Comparison of ENCODE assay signal across 8 cellular contexts in genomic region chr11:74611369-74611861, GRCh38. TPM values are rescaled to one million over a fixed set of nuclear protein-coding genes. Genes with fewer than 3 reads are reported as not detected.
DNase-seq lines count a peak whose midpoint lies in the region; ATAC-seq and TF ChIP-seq lines count a peak whose summit lies in the region.

No MANE protein-coding gene starts in this region.

- no peaks in the 10 kb centered on the region for H3K9me3 ChIP-seq in breast epithelium
- H3K9me3 ChIP-seq in right lobe of liver = no peaks in the 10 kb centered on the region
- no peaks in the 10 kb centered on the region for H3K9me3 ChIP-seq in MG63

- no peak overlapping the region for H3K27ac ChIP-seq in breast epithelium
- H3K27ac ChIP-seq in right lobe of liver = no peak overlapping the region
- no peak overlapping the region for H3K27ac ChIP-seq in caudate nucleus (ENCODE audit: low read depth, low read length)

- DNase-seq in Caki2 (ENCODE audit: low read depth) (peak; percentile 31), LoVo (ENCODE audit: low spot score) (peak; percentile 41), breast epithelium (ENCODE audit: low spot score in 2 of 2) (no peak), right lobe of liver (no peak), MG63 (no peak), caudate nucleus (lab: John Stamatoyannopoulos, UW) (no peak), anterior cingulate cortex (lab: John Stamatoyannopoulos, UW) (no peak)

- TF ChIP-seq POLR2A in breast epithelium (IDR thresholded peaks at IDR 0.05) (no peak), right lobe of liver (IDR thresholded peaks at IDR 0.05) (no peak)

- H3K4me3 ChIP-seq in breast epithelium (no peak overlapping the region), right lobe of liver (no peak overlapping the region), MG63 (no peak overlapping the region)

- 28% methylated on average over 2 of the region's 2 CpGs for WGBS in right lobe of liver (ENCODE audit: insufficient coverage, low coverage, low lambda C conversion rate, missing lambda C conversion rate)

- intact Hi-C loops in breast epithelium (cut with DNase I; ENCODE audit: low total_unique reads) (no loop called here), right lobe of liver (cut with DNase I) (no loop called here)

- ATAC-seq in right lobe of liver (peak; percentile 49 to 61 (median 53)), GM18873 (IDR thresholded peaks at IDR 0.05; ENCODE audit: low FRiP score, unreplicated experiment) (no peak)

- H3K4me1 ChIP-seq in breast epithelium = no peaks in the 10 kb centered on the region
- H3K4me1 ChIP-seq in right lobe of liver = peaks cover 0 to 35% (median 15%) of the 10 kb centered on the region in 4 donors

- in situ Hi-C loops in Caki2 (cut with HindIII; ENCODE audit: low pct_unique_long_range_greater_than_20kb, low sequenced_read_pairs) = no loop called here

- no peaks in the 10 kb centered on the region for H3K36me3 ChIP-seq in breast epithelium
- H3K36me3 ChIP-seq in right lobe of liver = peaks cover 0 to 5% (median 0%) of the 10 kb centered on the region in 4 donors
- H3K36me3 ChIP-seq in MG63 = peaks cover 60% of the 10 kb centered on the region

- no peaks in the 10 kb centered on the region for H3K27me3 ChIP-seq in breast epithelium
- no peaks in the 10 kb centered on the region for H3K27me3 ChIP-seq in right lobe of liver
- no peaks in the 10 kb centered on the region for H3K27me3 ChIP-seq in MG63

- peak; percentile 26 to 44 (median 38) for TF ChIP-seq CTCF in breast epithelium (IDR thresholded peaks at IDR 0.05)
- peak; percentile 47 to 57 (median 50) for TF ChIP-seq CTCF in right lobe of liver (IDR thresholded peaks at IDR 0.05)

RNA-seq across cellular contexts. Expression of gene POLD3, which starts 19.0 kb away (rescaled TPM):
- 14.9 and 32.2 TPM in 2 replicates for total RNA-seq in Caki2 (2014; rRNA removed; shearing (Covaris generic); ENCODE audit: low replicate concordance)
- total RNA-seq in breast epithelium (10 to 100 TPM in 2 of 3 donors, 1 to 10 TPM in 1; 9.8 to 23.3 (median 16.7) TPM), right lobe of liver (1 to 10 TPM; 2.9 to 5.7 (median 5.1) TPM)
- total RNA-seq in MG63 (2014; rRNA removed; shearing (Covaris generic); ENCODE audit: low replicate concordance) = 22.9 and 39.2 TPM in 2 replicates

Comparison
In these comparisons a context has a peak if more than half of its experiments do, and no peak if none do; other contexts are left out.
1. DNase-seq: peak in Caki2 (single experiment) and LoVo (single experiment); none in breast epithelium (0 of 2), right lobe of liver (0 of 3), MG63 (single experiment), caudate nucleus (0 of 61) and anterior cingulate cortex (0 of 58).